8 cellular contexts compared by ENCODE assay signal in the genomic region with DNA sequence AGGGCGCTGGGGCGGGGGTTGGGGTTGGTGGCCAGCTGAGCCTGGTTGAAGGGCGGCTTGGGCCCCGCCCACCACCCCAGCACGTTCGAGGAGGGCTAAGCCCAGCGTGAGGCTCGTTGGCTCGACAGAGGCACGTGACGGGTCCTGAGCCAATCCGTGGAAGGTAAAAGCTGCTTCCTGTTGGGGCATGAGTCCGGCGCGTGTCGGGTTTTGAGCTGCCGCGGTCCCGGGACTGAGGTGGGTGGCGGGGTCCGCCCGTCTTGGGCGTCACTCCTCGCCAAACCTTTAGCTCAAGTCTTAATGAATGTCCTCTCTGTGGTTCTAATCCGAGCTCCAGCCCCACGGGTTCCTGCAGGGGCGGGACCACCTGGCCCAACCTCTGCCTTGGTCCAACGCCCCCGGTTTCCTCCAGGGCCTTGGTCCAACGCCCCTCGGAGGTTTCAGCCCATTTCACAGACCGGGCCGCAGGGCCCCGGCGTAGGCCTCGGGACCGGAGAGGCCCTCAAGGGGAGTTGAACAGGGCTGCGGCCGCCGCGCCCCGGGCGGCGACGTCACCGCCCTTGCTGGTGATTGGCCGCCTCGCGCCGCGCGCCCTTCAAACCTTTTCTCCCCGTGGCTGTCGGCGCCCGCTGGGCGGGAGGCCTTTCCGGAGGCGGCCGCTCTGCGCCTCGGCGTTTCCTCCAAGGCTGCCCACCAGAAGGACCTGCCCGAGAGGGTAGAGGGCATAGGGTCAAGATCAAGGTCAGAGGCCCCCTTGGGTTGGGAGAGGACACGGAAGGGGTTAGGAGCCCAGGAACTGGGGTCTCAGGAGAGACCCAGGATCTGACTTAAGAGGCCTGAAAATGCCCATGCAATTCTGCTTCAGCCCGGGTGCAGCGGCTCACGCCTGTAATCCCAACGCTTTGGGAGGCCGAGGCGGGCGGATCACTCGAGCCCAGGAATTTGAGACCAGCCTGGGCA. TPM values are rescaled to one million over a fixed set of nuclear protein-coding genes. Genes with fewer than 3 reads are reported as not detected.
DNase-seq lines count a peak whose midpoint lies in the region; ATAC-seq and TF ChIP-seq lines count a peak whose summit lies in the region.

A gene with protein sequence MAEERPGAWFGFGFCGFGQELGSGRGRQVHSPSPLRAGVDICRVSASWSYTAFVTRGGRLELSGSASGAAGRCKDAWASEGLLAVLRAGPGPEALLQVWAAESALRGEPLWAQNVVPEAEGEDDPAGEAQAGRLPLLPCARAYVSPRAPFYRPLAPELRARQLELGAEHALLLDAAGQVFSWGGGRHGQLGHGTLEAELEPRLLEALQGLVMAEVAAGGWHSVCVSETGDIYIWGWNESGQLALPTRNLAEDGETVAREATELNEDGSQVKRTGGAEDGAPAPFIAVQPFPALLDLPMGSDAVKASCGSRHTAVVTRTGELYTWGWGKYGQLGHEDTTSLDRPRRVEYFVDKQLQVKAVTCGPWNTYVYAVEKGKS (plus strand): TSS at position 173 of the 960 bp plus-strand sequence. CDS start 1,851 bp downstream, outside the sequence.

- peak within 1 kb of the TSS; percentile 94 for H3K4me2 ChIP-seq in KMS-11

- H3K36me3 ChIP-seq in KMS-11 (ENCODE audit: insufficient read depth) (no peaks in the 10 kb centered on the region), stomach (peaks cover 37 to 46% (median 42%) of the 10 kb centered on the region in 4 donors)

- no peaks in the 10 kb centered on the region for H3K9me3 ChIP-seq in stomach

- TF ChIP-seq CTCF in KMS-11 (conservative IDR thresholded peaks at IDR 0.05; ENCODE audit: low read depth, low read length), result no peak
- TF ChIP-seq CTCF in foreskin fibroblast (IDR thresholded peaks at IDR 0.05; ENCODE audit: low read depth, low read length), result no peak
- peak; percentile 21 for TF ChIP-seq CTCF in neural crest cell (conservative IDR thresholded peaks at IDR 0.05)
- TF ChIP-seq CTCF in stomach (IDR thresholded peaks at IDR 0.05), result no peak

- WGBS in stomach, 5 donors, result 2 to 9% (median 4%) methylated on average over 37 to 73 of the region's 73 CpGs

- intact Hi-C loops in stomach (cut with DNase I; ENCODE audit: low total_unique reads), result loop anchor here (5.0 kb wide), 1 partner anchor 92 kb away; no protein-coding TSS in a partner anchor

- H3K36me3 Mint-ChIP-seq in neural crest cell (ENCODE audit: low read depth), result peaks cover 10% of the 10 kb centered on the region

- peak within 1 kb of the TSS; percentile 64 for H2AFZ ChIP-seq in KMS-11 (ENCODE audit: low read depth)

- H3K27ac ChIP-seq in KMS-11 (peak within 1 kb of the TSS; percentile 99), stomach (peak within 1 kb of the TSS; percentile 96 to 98 (median 97))

- H3K27me3 Mint-ChIP-seq in neural crest cell (ENCODE audit: low read depth), result peaks cover 3% of the 10 kb centered on the region

- peak within 1 kb of the TSS; percentile 88 for H3K4me3 Mint-ChIP-seq in neural crest cell

- no peaks in the 10 kb centered on the region for H3K27me3 ChIP-seq in KMS-11 (ENCODE audit: insufficient read depth, low read depth)
- no peaks in the 10 kb centered on the region for H3K27me3 ChIP-seq in stomach

- H3K4me1 Mint-ChIP-seq in neural crest cell, result peaks cover 23% of the 10 kb centered on the region

- no peak within 1 kb of the TSS for H3K4me3 ChIP-seq in KMS-11 (IDR thresholded peaks at IDR 0.05; ENCODE audit: insufficient read depth, low read depth, low read length)
- H3K4me3 ChIP-seq in foreskin fibroblast (ENCODE audit: low read depth in 1 of 2, low read length in 2 of 2), result peak within 1 kb of the TSS; percentile 74 to 82
- H3K4me3 ChIP-seq in stomach, result peak within 1 kb of the TSS; percentile 72 to 80 (median 76)

- TF ChIP-seq POLR2A in stomach (IDR thresholded peaks at IDR 0.05), result no peak

- no peak for TF ChIP-seq EP300 in stomach (IDR thresholded peaks at IDR 0.05)

- no peaks in the 10 kb centered on the region for H3K9me3 Mint-ChIP-seq in neural crest cell

- H3K79me2 ChIP-seq in KMS-11 (ENCODE audit: insufficient read depth, low read depth), result peaks cover 15% of the 10 kb centered on the region; the same call in 1 of the 2 replicates

- DNase-seq in DMS153 (lab: John Stamatoyannopoulos, UW), result peak; percentile 74
- peak; percentile 94 for DNase-seq in SHP77 treated with DMSO at 0.1 percent for 48 hours (lab: John Stamatoyannopoulos, UW)
- peak; percentile 83 for DNase-seq in activated gamma-delta T cell treated with Interleukin-2 at 50 U/mL for 16 hours
- peak; percentile 93 to 98 for DNase-seq in foreskin fibroblast
- DNase-seq in neural crest cell (ENCODE audit: low read depth, low spot score), result peak; percentile 75
- DNase-seq in stomach, result peak; percentile 95

- ATAC-seq in GM21723 (IDR thresholded peaks at IDR 0.05; ENCODE audit: unreplicated experiment), result peak; percentile 90

- peak within 1 kb of the TSS; percentile 99 for H3K9ac ChIP-seq in KMS-11

- H3K27ac Mint-ChIP-seq in neural crest cell (ENCODE audit: unreplicated experiment), result peak within 1 kb of the TSS; percentile 83

- H3K4me1 ChIP-seq in KMS-11 (ENCODE audit: low read depth, poor library complexity, severe bottlenecking) (peaks cover 3% of the 10 kb centered on the region), stomach (peaks cover 14 to 46% (median 33%) of the 10 kb centered on the region in 4 donors)

- H4K20me1 ChIP-seq in KMS-11 (ENCODE audit: insufficient read depth), result no peaks in the 10 kb centered on the region

RNA-seq across cellular contexts. Expression of the gene that starts here (rescaled TPM):
- 20.6 and 20.9 TPM in 2 replicates for total RNA-seq in neural crest cell
- 10 to 100 TPM in 2 of 5 donors, 1 to 10 TPM in 3; 2.2 to 98.5 (median 8.8) TPM for total RNA-seq in stomach
- polyA plus RNA-seq in stomach, result 10 to 100 TPM in 1 of 3 donors, 1 to 10 TPM in 2; 6.1 to 11.3 (median 6.7) TPM
